In genomic region chr13:52593175-52593574, GRCh38 we compare ENCODE assay signal across 1 cellular context.
TF ChIP-seq lines count a peak whose summit lies in the region.
"Not testable (repeated sequence)": the region's sequence is repeated elsewhere in the genome, so short reads cannot be mapped to it uniquely, and the experiment has no call there.

No MANE protein-coding gene starts in this region.

TF ChIP-seq in HepG2, 621 proteins besides CTCF, POLR2A, EP300 and RAD21:
- peak; percentile 50; the same call in 1 of the 2 replicates for TF ChIP-seq ATF7 (IDR thresholded peaks at IDR 0.05)
- TF ChIP-seq ATF7 (CRISPR knock-in tag; IDR thresholded peaks at IDR 0.05) = not testable (repeated sequence)
TF ChIP-seq in HepG2: peak in this region for 1; not testable (repeated sequence) for 620.
